23 cellular contexts compared by ENCODE assay signal in genomic region chr6:131776986-131777385, GRCh38. TPM values are rescaled to one million over a fixed set of nuclear protein-coding genes. Genes with fewer than 3 reads are reported as not detected.
DNase-seq lines count a peak whose midpoint lies in the region; ATAC-seq, FAIRE-seq and TF ChIP-seq lines count a peak whose summit lies in the region.
"Had no signal": no experiment of that assay in that cellular context is flagged by ENCODE, and none has a peak within 500 bp of the region (broad histone marks: within the 10 kb centered on the region; RNA-seq: fewer than 3 reads in every experiment).

No MANE protein-coding gene starts in this region.

- TF ChIP-seq POLR2A in HepG2 (IDR thresholded peaks at IDR 0.05; ENCODE audit: insufficient read depth in 1 of 2, low read depth in 2 of 2, low read length in 2 of 2) (no peak), right lobe of liver (IDR thresholded peaks at IDR 0.05) (no peak), transverse colon (IDR thresholded peaks at IDR 0.05) (no peak)

- in situ Hi-C loops in HepG2 (cut with HindIII; ENCODE audit: extremely low pct_ligation_motif_present, low pct_unique_long_range_greater_than_20kb) (no loop called here), transverse colon (cut with MboI; ENCODE audit: low pct_ligation_motif_present in 1 of 4, low pct_unique_long_range_greater_than_20kb in 1 of 4, low sequenced_read_pairs in 3 of 4) (no loop called here), HAP-1 (cut with MboI; ENCODE audit: low sequenced_read_pairs) (no loop called here)

- POLR2A ChIA-PET in HepG2 (lab: Yijun Ruan, JAX) = interaction anchor here (1.0 kb wide), 1 partner anchor 10 kb away, joined by 5 read pairs; no protein-coding TSS in a partner anchor

- H3K4me3 ChIP-seq in HepG2 (replicated peaks in 1 of 3; ENCODE audit: insufficient read depth in 1 of 3, low read depth in 2 of 3, low read length in 3 of 3) (no peak overlapping the region), right lobe of liver (no peak overlapping the region), small intestine (ENCODE audit: low read depth in 1 of 2, low read length in 2 of 2) (no peak overlapping the region), transverse colon (no peak overlapping the region), HAP-1 (no peak overlapping the region)
- H3K4me3 ChIP-seq: A549; BLaER1 treated with 17β-estradiol and CSF1 and Interleukin-3, amounts not matched to agents 10 nM and 100 nM had no signal

- H3K4me1 ChIP-seq in HepG2 (ENCODE audit: insufficient read depth, low read length) (peaks cover 45% of the 10 kb centered on the region), right lobe of liver (no peaks in the 10 kb centered on the region), small intestine (ENCODE audit: control insufficient read depth in 2 of 2, insufficient read depth in 1 of 2, low read depth in 1 of 2, low read length in 1 of 2) (peaks cover 0 to 5% of the 10 kb centered on the region in 2 donors), transverse colon (peaks cover 0 to 6% (median 2%) of the 10 kb centered on the region in 4 donors), HAP-1 (no peaks in the 10 kb centered on the region)
- H3K4me1 ChIP-seq: A549, Caco-2 had no signal

- intact Hi-C loops in HepG2 (cut with micrococcal nuclease; ENCODE audit: unreplicated experiment) (no loop called here), right lobe of liver (cut with DNase I) (no loop called here), left colon (cut with DNase I, micrococcal nuclease) (no loop called here), transverse colon (cut with DNase I; ENCODE audit: low total_unique reads) (no loop called here), Right ventricle myocardium superior (cut with DNase I) (no loop called here)

- TF ChIP-seq RAD21 in HepG2 (CRISPR knock-in tag; IDR thresholded peaks at IDR 0.05) = no peak

- no peak for TF ChIP-seq EP300 in HepG2 (IDR thresholded peaks at IDR 0.05; ENCODE audit: low read depth in 2 of 2, low read length in 2 of 2)
- TF ChIP-seq EP300 in HepG2 (CRISPR knock-in tag; IDR thresholded peaks at IDR 0.05; ENCODE audit: borderline replicate concordance) = no peak
- no peak for TF ChIP-seq EP300 in transverse colon (IDR thresholded peaks at IDR 0.05; ENCODE audit: low read depth)

- H3K9ac ChIP-seq in HepG2 (ENCODE audit: insufficient read depth, low read depth, low read length) = no peak overlapping the region
- H3K9ac ChIP-seq: BLaER1 treated with 17β-estradiol and CSF1 and Interleukin-3, amounts not matched to agents 10 nM and 100 nM had no signal

- H3K27me3 ChIP-seq in HepG2 (ENCODE audit: control insufficient read depth in 1 of 2, insufficient read depth in 2 of 2, low read length in 2 of 2) = no peaks in the 10 kb centered on the region
- H3K27me3 ChIP-seq in right lobe of liver = no peaks in the 10 kb centered on the region
- H3K27me3 ChIP-seq in small intestine (ENCODE audit: control insufficient read depth in 2 of 2, insufficient read depth in 2 of 2, low read length in 2 of 2) = no peaks in the 10 kb centered on the region
- no peaks in the 10 kb centered on the region for H3K27me3 ChIP-seq in transverse colon
- H3K27me3 ChIP-seq in HAP-1 (ENCODE audit: low read depth) = no peaks in the 10 kb centered on the region

- ATAC-seq in HepG2 (peak; percentile 83), right lobe of liver (no peak), left colon (peak; percentile 100), Right ventricle myocardium superior (ENCODE audit: poor library complexity) (no peak)
- ATAC-seq: A549; CD8-positive, alpha-beta T cell had no signal

- no peaks in the 10 kb centered on the region for H3K79me2 ChIP-seq in HepG2 (ENCODE audit: insufficient read depth, low read length)

- H3K9me3 ChIP-seq in HepG2 (ENCODE audit: low read length) (no peaks in the 10 kb centered on the region), right lobe of liver (no peaks in the 10 kb centered on the region), small intestine (ENCODE audit: control insufficient read depth, low read depth) (no peaks in the 10 kb centered on the region), transverse colon (no peaks in the 10 kb centered on the region), HAP-1 (no peaks in the 10 kb centered on the region)
- H3K9me3 ChIP-seq: A549, Caco-2 had no signal

- H3K27ac ChIP-seq in HepG2 (ENCODE audit: extremely low read length, insufficient read depth, low read length) (no peak overlapping the region), right lobe of liver (no peak overlapping the region), small intestine (ENCODE audit: low read depth in 1 of 2, low read length in 1 of 2) (peak overlapping the region in 1 of 2 donors; percentile 24), transverse colon (peak overlapping the region in 2 of 4 donors; percentile 32 to 40)
- H3K27ac ChIP-seq: 22Rv1; A549; BLaER1 treated with 17β-estradiol and CSF1 and Interleukin-3, amounts not matched to agents 10 nM and 100 nM; C4-2B had no signal

- H2AFZ ChIP-seq in HepG2 (ENCODE audit: low read length) = no peak overlapping the region

- DNase-seq in HepG2 (ENCODE audit: low spot score) (peak; percentile 54), right lobe of liver (no peak), left colon (peak; percentile 25 to 38), small intestine (peak; percentile 90), transverse colon (peak; percentile 57), NCI-H774 (lab: John Stamatoyannopoulos, UW) (no peak), HAP-1 (ENCODE audit: low spot score in 2 of 2) (no peak), Right ventricle myocardium superior (no peak)
- DNase-seq: AML-193; Calu3; CD4-positive, alpha-beta T cell; CD8-positive, alpha-beta T cell; DMS79 treated with DMSO at 0.1 percent for 48 hours; GF-D8 had no signal

- TF ChIP-seq CTCF in HepG2 (CRISPR knock-in tag; IDR thresholded peaks at IDR 0.05) (no peak), right lobe of liver (IDR thresholded peaks at IDR 0.05) (no peak), transverse colon (IDR thresholded peaks at IDR 0.05) (no peak)

- no peak overlapping the region for H3K4me2 ChIP-seq in HepG2 (ENCODE audit: low read depth, low read length)
- H3K4me2 ChIP-seq: A549; BLaER1 treated with 17β-estradiol and CSF1 and Interleukin-3, amounts not matched to agents 10 nM and 100 nM had no signal

- H3K36me3 ChIP-seq in HepG2 (replicated peaks in 1 of 2; ENCODE audit: control insufficient read depth in 1 of 2, insufficient read depth in 2 of 2, low read length in 2 of 2) = no peaks in the 10 kb centered on the region
- no peaks in the 10 kb centered on the region for H3K36me3 ChIP-seq in right lobe of liver
- H3K36me3 ChIP-seq in small intestine (ENCODE audit: control insufficient read depth in 2 of 2, insufficient read depth in 2 of 2, low read length in 2 of 2) = no peaks in the 10 kb centered on the region
- H3K36me3 ChIP-seq in transverse colon = no peaks in the 10 kb centered on the region
- H3K36me3 ChIP-seq in HAP-1 (replicated peaks) = no peaks in the 10 kb centered on the region
- H3K36me3 ChIP-seq: BLaER1 treated with 17β-estradiol and CSF1 and Interleukin-3, amounts not matched to agents 10 nM and 100 nM had no signal

- FAIRE-seq in HepG2 (lab: Jason Lieb, UNC) = no peak
- no peak for FAIRE-seq in small intestine (lab: Jason Lieb, UNC)
- FAIRE-seq: A549, D721Med, G401.6, GM12891, GM19239 had no signal

- CTCF ChIA-PET in HepG2 (lab: Yijun Ruan, JAX; ENCODE audit: low intra/inter-chr PET ratio, low total read pairs) = no interaction called here

- H4K20me1 ChIP-seq in HepG2 (ENCODE audit: insufficient read depth, low read length) = no peaks in the 10 kb centered on the region
- H4K20me1 ChIP-seq: BLaER1 treated with 17β-estradiol and CSF1 and Interleukin-3, amounts not matched to agents 10 nM and 100 nM had no signal

- no TSS peak for BruUV-seq in HepG2 (replicated peaks; lab: Mats Ljungman, UMichigan)

- 43% methylated on average over 2 of the region's 2 CpGs for WGBS in HepG2 (ENCODE audit: low lambda C conversion rate)
- WGBS in right lobe of liver (ENCODE audit: insufficient coverage, low coverage, low lambda C conversion rate, missing lambda C conversion rate) = 49% methylated on average over 2 of the region's 2 CpGs
- 21 to 64% (median 47%) methylated on average over 2 of the region's 2 CpGs for WGBS in small intestine, 3 donors
- WGBS in transverse colon (ENCODE audit: low coverage in 1 of 2), 2 donors = 45 to 59% methylated on average over 2 of the region's 2 CpGs

TF ChIP-seq in HepG2, 621 proteins besides CTCF, POLR2A, EP300 and RAD21 (continues in another document):
- TF ChIP-seq MAFF (IDR thresholded peaks at IDR 0.05; ENCODE audit: low read depth, low read length) = no peak
- no peak for TF ChIP-seq ZNF180 (CRISPR knock-in tag; IDR thresholded peaks at IDR 0.05; ENCODE audit: borderline replicate concordance, low read depth)
- TF ChIP-seq CREB1 (IDR thresholded peaks at IDR 0.05) = peak; percentile 52; the same call in 1 of the 2 replicates
- TF ChIP-seq CREB1 (CRISPR knock-in tag; IDR thresholded peaks at IDR 0.05) = no peak

RNA-seq across cellular contexts. Expression of gene ENPP1, which starts 30.8 kb away (rescaled TPM):
- 45.8 and 56.5 TPM in 2 replicates for total RNA-seq in HepG2 (2016; rRNA removed; fragmentation: Illumina TruSeq; extraction: Trizol)
- total RNA-seq in HepG2 (2016; cell fraction: cytosol; rRNA removed; fragmentation: Illumina TruSeq; extraction: Trizol; ENCODE audit: low read depth) = 10.1 and 11.5 TPM in 2 replicates
- 42.4 and 56.4 TPM in 2 replicates for total RNA-seq in HepG2 (2016; cell fraction: insoluble cytoplasmic fraction; rRNA removed; fragmentation: Illumina TruSeq; extraction: Trizol)
- 25.5 and 30.0 TPM in 2 replicates for total RNA-seq in HepG2 (2016; cell fraction: membrane; rRNA removed; fragmentation: Illumina TruSeq; extraction: Trizol)
- 64.8 and 75.0 TPM in 2 replicates for total RNA-seq in HepG2 (2016; cell fraction: nucleus; rRNA removed; fragmentation: Illumina TruSeq; extraction: Trizol)
- polyA plus RNA-seq in HepG2 (2011; rRNA removed) = 108 and 160 TPM in 2 replicates
- 44.8 and 69.4 TPM in 2 replicates for polyA plus RNA-seq in HepG2 (2011; cell fraction: cytosol; rRNA removed)
- 68.4 and 74.0 TPM in 2 replicates for polyA plus RNA-seq in HepG2 (2011; cell fraction: nucleus; rRNA removed)
- polyA plus RNA-seq in HepG2 (2012) = 78.0 and 114 TPM in 2 replicates
- polyA plus RNA-seq in HepG2 (2016; cell fraction: cytosol; fragmentation: Illumina TruSeq; extraction: Trizol; ENCODE audit: low read depth) = 4.9 and 5.0 TPM in 2 replicates
- polyA plus RNA-seq in HepG2 (2016; cell fraction: insoluble cytoplasmic fraction; fragmentation: Illumina TruSeq; extraction: Trizol; ENCODE audit: low read depth) = 31.1 and 31.2 TPM in 2 replicates
- polyA plus RNA-seq in HepG2 (2016; cell fraction: membrane; fragmentation: Illumina TruSeq; extraction: Trizol; ENCODE audit: low read depth) = 16.0 and 17.5 TPM in 2 replicates
- 60.5 and 63.3 TPM in 2 replicates for polyA plus RNA-seq in HepG2 (2016; cell fraction: nucleus; fragmentation: Illumina TruSeq; extraction: Trizol; ENCODE audit: insufficient read depth, low read depth)
- 0.54 and 87.5 TPM in 2 replicates for polyA minus RNA-seq in HepG2 (2011; rRNA and poly(A)+ RNA removed; ENCODE audit: low replicate concordance)
- 133 and 175 TPM in 2 replicates for polyA minus RNA-seq in HepG2 (2011; cell fraction: cytosol; rRNA and poly(A)+ RNA removed)
- 269 and 305 TPM in 2 replicates for polyA minus RNA-seq in HepG2 (2011; cell fraction: nucleus; rRNA and poly(A)+ RNA removed)
- 10 to 100 TPM; 27.5 to 61.6 (median 45.6) TPM for total RNA-seq in right lobe of liver
- total RNA-seq in left colon = 10 to 100 TPM; 15.8 to 19.9 TPM
- 1 to 10 TPM in 1 of 3 donors, under 1 TPM in 2; 0.57 to 1.3 (median 0.81) TPM for polyA plus RNA-seq in small intestine
- 10 to 100 TPM in 3 of 4 donors, 1 to 10 TPM in 1; 3.4 to 24.0 (median 22.8) TPM for total RNA-seq in transverse colon
- total RNA-seq in Right ventricle myocardium superior = 2.2 TPM
- total RNA-seq: CD8-positive, alpha-beta T cell had no signal

Comparison
In these comparisons a context has a peak if more than half of its experiments do, and no peak if none do; other contexts are left out.
1. ATAC-seq: peak in HepG2 (single experiment) and left colon (single experiment); none in right lobe of liver (0 of 4) and Right ventricle myocardium superior (single experiment).
2. DNase-seq: peak in HepG2 (single experiment), left colon (2 of 2), small intestine (single experiment) and transverse colon (single experiment); none in right lobe of liver (0 of 3), NCI-H774 (single experiment), HAP-1 (0 of 2) and Right ventricle myocardium superior (single experiment).